In genomic region chr1:61184035-61184713, GRCh38 we compare ENCODE assay signal across 8 cellular contexts.
DNase-seq lines count a peak whose midpoint lies in the region; ATAC-seq and TF ChIP-seq lines count a peak whose summit lies in the region.

No MANE protein-coding gene starts in this region.

- H2AFZ ChIP-seq in smooth muscle cell (ENCODE audit: low read depth), result no peak overlapping the region

- no peak overlapping the region for H3K27ac ChIP-seq in smooth muscle cell (ENCODE audit: low read depth)

- TF ChIP-seq CTCF in astrocyte of the spinal cord (IDR thresholded peaks at IDR 0.05; ENCODE audit: low read depth, low read length) (no peak), smooth muscle cell (IDR thresholded peaks at IDR 0.05; ENCODE audit: borderline replicate concordance, insufficient read depth, poor library complexity, severe bottlenecking) (no peak)

- H3K4me1 ChIP-seq in smooth muscle cell (ENCODE audit: low read depth), result peaks cover 4% of the 10 kb centered on the region

- peaks cover 4% of the 10 kb centered on the region for H3F3A ChIP-seq in smooth muscle cell (ENCODE audit: low read depth)

- peak overlapping the region; percentile 3 for H3K4me3 ChIP-seq in astrocyte of the spinal cord (ENCODE audit: low read depth, low read length)
- peak overlapping the region; percentile 31 for H3K4me3 ChIP-seq in smooth muscle cell

- H3K27me3 ChIP-seq in smooth muscle cell (ENCODE audit: low read depth), result no peaks in the 10 kb centered on the region

- peaks cover 10% of the 10 kb centered on the region for H4K20me1 ChIP-seq in smooth muscle cell (ENCODE audit: low read depth)

- no peaks in the 10 kb centered on the region for H3K79me2 ChIP-seq in smooth muscle cell (ENCODE audit: low read depth)

- H3K4me2 ChIP-seq in smooth muscle cell, result peak overlapping the region; percentile 29

- peak; percentile 86 for DNase-seq in NCI-H1092 (lab: John Stamatoyannopoulos, UW)
- peak; percentile 93 for DNase-seq in astrocyte of the spinal cord (ENCODE audit: low read depth, low spot score)
- DNase-seq in hippocampal formation (lab: John Stamatoyannopoulos, UW), result peak; percentile 84 to 88
- DNase-seq in smooth muscle cell (lab: John Stamatoyannopoulos, UW; ENCODE audit: unreplicated experiment), result no peak
- no peak for DNase-seq in DMS114 treated with DMSO at 0.1 percent for 48 hours (lab: John Stamatoyannopoulos, UW; ENCODE audit: unreplicated experiment)
- DNase-seq in iPS-NIHi7 (ENCODE audit: extremely low spot score), result no peak

- no peaks in the 10 kb centered on the region for H3K9me3 ChIP-seq in smooth muscle cell (replicated peaks; ENCODE audit: low read depth)

- in situ Hi-C loops in astrocyte of the spinal cord (cut with HindIII; ENCODE audit: low sequenced_read_pairs), result no loop called here

- H3K36me3 ChIP-seq in smooth muscle cell (ENCODE audit: low read depth), result no peaks in the 10 kb centered on the region

- no peak overlapping the region for H3K9ac ChIP-seq in smooth muscle cell (ENCODE audit: low read depth)

- ATAC-seq in GM18858 (IDR thresholded peaks at IDR 0.05; ENCODE audit: unreplicated experiment) (no peak), HG03039 (IDR thresholded peaks at IDR 0.05; ENCODE audit: unreplicated experiment) (no peak)

- 82% methylated on average over 18 of the region's 18 CpGs for WGBS in smooth muscle cell (ENCODE audit: low lambda C conversion rate)

Comparison
In these comparisons a context has a peak if more than half of its experiments do, and no peak if none do; other contexts are left out.
1. DNase-seq: peak in NCI-H1092 (single experiment), astrocyte of the spinal cord (single experiment) and hippocampal formation (2 of 2); none in smooth muscle cell (single experiment), DMS114 treated with DMSO at 0.1 percent for 48 hours (single experiment) and iPS-NIHi7 (single experiment).